1 cellular context compared by ENCODE assay signal in the genomic region with DNA sequence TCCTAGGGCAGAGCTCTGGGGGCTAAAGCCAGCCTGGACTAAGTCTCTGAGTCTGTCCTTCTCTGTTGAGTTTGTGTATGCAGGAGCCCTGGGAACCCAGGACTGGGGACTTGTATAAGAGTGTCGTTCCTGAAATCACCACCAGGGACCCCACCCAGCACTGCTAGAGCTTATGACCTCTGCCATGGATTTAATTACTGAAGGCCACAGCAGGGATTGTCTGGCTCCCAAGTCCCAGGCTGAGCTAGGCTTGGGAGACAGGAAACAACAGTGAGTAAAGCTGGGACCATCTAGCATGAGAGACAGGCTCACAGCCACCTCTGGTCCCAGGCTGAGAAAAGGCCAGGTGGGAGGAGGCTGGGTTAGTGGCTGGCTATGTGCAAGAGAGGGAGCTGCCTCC.
TF ChIP-seq lines count a peak whose summit lies in the region.

No MANE protein-coding gene starts in this region.

TF ChIP-seq in HepG2, 621 proteins besides CTCF, POLR2A, EP300 and RAD21 (continued from another document):
- peak; percentile 34; the same call in 1 of the 2 replicates for TF ChIP-seq RXRB (CRISPR knock-in tag; IDR thresholded peaks at IDR 0.05; ENCODE audit: borderline replicate concordance)
- TF ChIP-seq ZNF773 (CRISPR knock-in tag; IDR thresholded peaks at IDR 0.05; ENCODE audit: borderline replicate concordance), result no peak
- TF ChIP-seq PPARG (CRISPR knock-in tag; conservative IDR thresholded peaks at IDR 0.05), result peak; percentile 89
- 0 out of 2 replicates have a peak, but pooled peaks have one; percentile 34 for TF ChIP-seq PITX1 (CRISPR knock-in tag; IDR thresholded peaks at IDR 0.05)
- TF ChIP-seq TOPORS (CRISPR knock-in tag; IDR thresholded peaks at IDR 0.05), result no peak
- TF ChIP-seq SIN3A (IDR thresholded peaks at IDR 0.05; ENCODE audit: borderline replicate concordance, low read depth, low read length), result no peak
- peak; percentile 49 for TF ChIP-seq NR2F6 (IDR thresholded peaks at IDR 0.05)
- TF ChIP-seq NR2F6 (CRISPR knock-in tag; IDR thresholded peaks at IDR 0.05), result peak; percentile 52; the same call in 1 of the 2 replicates
- TF ChIP-seq, protein P1, sequence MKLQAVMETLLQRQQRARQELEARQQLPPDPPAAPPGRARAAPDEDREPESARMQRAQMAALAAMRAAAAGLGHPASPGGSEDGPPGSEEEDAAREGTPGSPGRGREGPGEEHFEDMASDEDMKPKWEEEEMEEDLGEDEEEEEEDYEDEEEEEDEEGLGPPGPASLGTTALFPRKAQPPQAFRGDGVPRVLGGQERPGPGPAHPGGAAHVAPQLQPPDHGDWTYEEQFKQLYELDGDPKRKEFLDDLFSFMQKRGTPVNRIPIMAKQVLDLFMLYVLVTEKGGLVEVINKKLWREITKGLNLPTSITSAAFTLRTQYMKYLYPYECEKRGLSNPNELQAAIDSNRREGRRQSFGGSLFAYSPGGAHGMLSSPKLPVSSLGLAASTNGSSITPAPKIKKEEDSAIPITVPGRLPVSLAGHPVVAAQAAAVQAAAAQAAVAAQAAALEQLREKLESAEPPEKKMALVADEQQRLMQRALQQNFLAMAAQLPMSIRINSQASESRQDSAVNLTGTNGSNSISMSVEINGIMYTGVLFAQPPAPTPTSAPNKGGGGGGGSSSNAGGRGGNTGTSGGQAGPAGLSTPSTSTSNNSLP (IDR thresholded peaks at IDR 0.05; ENCODE audit: low read depth, low read length), result 0 out of 2 replicates have a peak, but pooled peaks have one; percentile 18
- TF ChIP-seq ZBTB14 (CRISPR knock-in tag; IDR thresholded peaks at IDR 0.05), result no peak
- 0 out of 2 replicates have a peak, but pooled peaks have one; percentile 7 for TF ChIP-seq ZNF644 (CRISPR knock-in tag; IDR thresholded peaks at IDR 0.05; ENCODE audit: low read depth)
- TF ChIP-seq SMC3 (IDR thresholded peaks at IDR 0.05; ENCODE audit: low read length), result peak; percentile 18; the same call in 1 of the 2 replicates
- peak; percentile 35 for TF ChIP-seq XRCC5 (optimal IDR thresholded peaks at IDR 0.05; ENCODE audit: low read length)
- peak; percentile 71 for TF ChIP-seq MIXL1 (CRISPR knock-in tag; IDR thresholded peaks at IDR 0.05)
- 0 out of 2 replicates have a peak, but pooled peaks have one; percentile 29 for TF ChIP-seq CBX5 (CRISPR knock-in tag; IDR thresholded peaks at IDR 0.05; ENCODE audit: borderline replicate concordance)
